15 cellular contexts compared by ENCODE assay signal in the genomic region with DNA sequence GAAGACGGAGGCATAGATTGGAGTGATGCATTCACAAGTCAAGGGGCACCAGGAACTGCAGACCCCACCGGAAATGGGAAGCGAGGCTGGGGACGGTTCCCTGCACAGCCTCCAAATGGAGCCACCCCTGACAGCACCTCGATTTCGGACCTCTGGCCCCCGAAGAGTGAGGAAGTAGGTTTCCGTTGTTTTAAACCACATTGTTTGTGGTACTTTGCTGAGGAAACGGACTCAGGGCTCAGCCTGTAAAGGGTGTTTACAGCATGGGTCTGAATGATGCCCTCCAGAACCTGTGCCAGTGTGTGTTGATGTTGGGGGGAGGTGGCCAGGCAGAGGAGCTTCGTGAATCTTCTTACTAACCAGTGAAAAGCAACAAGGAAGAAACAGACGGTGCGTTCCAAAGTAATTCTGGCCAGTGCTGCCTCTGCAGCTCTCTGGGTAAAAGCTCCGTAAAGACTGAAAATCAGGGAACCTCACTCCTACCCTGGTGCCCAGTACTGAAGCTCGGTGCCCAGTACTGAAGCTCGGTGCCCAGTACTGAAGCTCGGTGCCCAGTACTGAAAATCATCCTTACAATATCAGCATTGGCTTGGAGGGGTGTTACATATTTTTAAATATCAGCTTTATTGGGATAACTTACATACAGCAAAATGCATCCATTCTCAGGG. TPM values are rescaled to one million over a fixed set of nuclear protein-coding genes. Genes with fewer than 3 reads are reported as not detected.
A peak's percentile ranks its signal among the peaks of the same experiment; 100 is the strongest.
DNase-seq lines count a peak whose midpoint lies in the region; ATAC-seq lines count a peak whose summit lies in the region.
"Had no signal": no experiment of that assay in that cellular context is flagged by ENCODE, and none has a peak within 500 bp of the region (broad histone marks: within the 10 kb centered on the region; RNA-seq: fewer than 3 reads in every experiment).

No MANE protein-coding gene starts in this region.

- H3K27me3 Mint-ChIP-seq in activated CD8-positive, alpha-beta memory T cell treated with anti-CD3 and anti-CD28 coated beads, Interleukin-2, amount 10 ng/mL, durations not matched to agents 7 days and 5 days = no peaks in the 10 kb centered on the region
- no peaks in the 10 kb centered on the region for H3K27me3 Mint-ChIP-seq in central memory CD8-positive, alpha-beta T cell
- no peaks in the 10 kb centered on the region for H3K27me3 Mint-ChIP-seq in stimulated activated naive B cell treated with anti-CD40 and anti-IgM and Interleukin-4, amounts not matched to agents 10 μg/mL and 1 μg/mL and 100 μg/mL, for 72 hours

- H3K27ac Mint-ChIP-seq in activated CD8-positive, alpha-beta memory T cell treated with anti-CD3 and anti-CD28 coated beads, Interleukin-2, amount 10 ng/mL, durations not matched to agents 7 days and 5 days = peak overlapping the region; percentile 88
- peak overlapping the region; percentile 89 for H3K27ac Mint-ChIP-seq in central memory CD8-positive, alpha-beta T cell (ENCODE audit: low read depth)
- H3K27ac Mint-ChIP-seq in stimulated activated naive B cell treated with anti-CD40 and anti-IgM and Interleukin-4, amounts not matched to agents 10 μg/mL and 1 μg/mL and 100 μg/mL, for 72 hours = peak overlapping the region; percentile 99

- CTCF ChIA-PET in activated CD8-positive, alpha-beta memory T cell treated with anti-CD3 and anti-CD28 coated beads, Interleukin-2, amount 10 ng/mL, durations not matched to agents 7 days and 5 days (lab: Charles Lee) = interaction anchor here (0.8 to 1.5 kb wide), 5 partner anchors 20 to 49 kb away, joined by 3 to 6 read pairs (median 4); no protein-coding TSS in a partner anchor

- peaks cover 57% of the 10 kb centered on the region for H3K4me1 Mint-ChIP-seq in activated CD8-positive, alpha-beta memory T cell treated with anti-CD3 and anti-CD28 coated beads, Interleukin-2, amount 10 ng/mL, durations not matched to agents 7 days and 5 days
- peaks cover 50% of the 10 kb centered on the region for H3K4me1 Mint-ChIP-seq in central memory CD8-positive, alpha-beta T cell
- H3K4me1 Mint-ChIP-seq in stimulated activated naive B cell treated with anti-CD40 and anti-IgM and Interleukin-4, amounts not matched to agents 10 μg/mL and 1 μg/mL and 100 μg/mL, for 72 hours = peaks cover 64 to 80% of the 10 kb centered on the region in 2 donors

- no peak for ATAC-seq in activated CD8-positive, alpha-beta memory T cell treated with anti-CD3 and anti-CD28 coated beads, Interleukin-2, amount 10 ng/mL, durations not matched to agents 7 days and 5 days
- no peak for ATAC-seq in central memory CD8-positive, alpha-beta T cell (replicated peaks; ENCODE audit: extremely low read depth, poor library complexity, severe bottlenecking)
- no peak for ATAC-seq in stimulated activated naive B cell treated with anti-CD40 and anti-IgM and Interleukin-4, amounts not matched to agents 10 μg/mL and 1 μg/mL and 100 μg/mL, for 72 hours (replicated peaks)
- ATAC-seq in HG03520 (IDR thresholded peaks at IDR 0.05; ENCODE audit: unreplicated experiment) (no peak), HG02870 (IDR thresholded peaks at IDR 0.05; ENCODE audit: unreplicated experiment) (no peak), GM21717 (IDR thresholded peaks at IDR 0.05; ENCODE audit: unreplicated experiment) (no peak)
- ATAC-seq: A549, pancreas had no signal

- peaks cover 11% of the 10 kb centered on the region for H3K36me3 Mint-ChIP-seq in activated CD8-positive, alpha-beta memory T cell treated with anti-CD3 and anti-CD28 coated beads, Interleukin-2, amount 10 ng/mL, durations not matched to agents 7 days and 5 days
- H3K36me3 Mint-ChIP-seq in central memory CD8-positive, alpha-beta T cell (ENCODE audit: insufficient read depth) = peaks cover 8% of the 10 kb centered on the region
- H3K36me3 Mint-ChIP-seq in stimulated activated naive B cell treated with anti-CD40 and anti-IgM and Interleukin-4, amounts not matched to agents 10 μg/mL and 1 μg/mL and 100 μg/mL, for 72 hours = peaks cover 0 to 14% of the 10 kb centered on the region in 2 donors

- H3K9me3 Mint-ChIP-seq in activated CD8-positive, alpha-beta memory T cell treated with anti-CD3 and anti-CD28 coated beads, Interleukin-2, amount 10 ng/mL, durations not matched to agents 7 days and 5 days (ENCODE audit: low read depth) = peaks cover 2% of the 10 kb centered on the region
- no peaks in the 10 kb centered on the region for H3K9me3 Mint-ChIP-seq in central memory CD8-positive, alpha-beta T cell
- H3K9me3 Mint-ChIP-seq in stimulated activated naive B cell treated with anti-CD40 and anti-IgM and Interleukin-4, amounts not matched to agents 10 μg/mL and 1 μg/mL and 100 μg/mL, for 72 hours = no peaks in the 10 kb centered on the region

- peak overlapping the region; percentile 67 for H3K4me3 Mint-ChIP-seq in activated CD8-positive, alpha-beta memory T cell treated with anti-CD3 and anti-CD28 coated beads, Interleukin-2, amount 10 ng/mL, durations not matched to agents 7 days and 5 days
- H3K4me3 Mint-ChIP-seq in central memory CD8-positive, alpha-beta T cell = peak overlapping the region; percentile 78
- peak overlapping the region; percentile 78 to 83 for H3K4me3 Mint-ChIP-seq in stimulated activated naive B cell treated with anti-CD40 and anti-IgM and Interleukin-4, amounts not matched to agents 10 μg/mL and 1 μg/mL and 100 μg/mL, for 72 hours

- no peak for DNase-seq in activated CD8-positive, alpha-beta memory T cell treated with anti-CD3 and anti-CD28 coated beads, Interleukin-2, amount 10 ng/mL, durations not matched to agents 7 days and 5 days
- DNase-seq in activated CD8-positive, alpha-beta memory T cell treated with anti-CD3 and anti-CD28 coated beads, Interleukin-2, amount 50 U/mL, for 4 hours = no peak
- peak; percentile 9 for DNase-seq in KG1 (lab: John Stamatoyannopoulos, UW)
- DNase-seq in central memory CD8-positive, alpha-beta T cell (ENCODE audit: low spot score in 2 of 2) = no peak
- DNase-seq in stimulated activated naive B cell treated with anti-CD40 and anti-IgM and Interleukin-4, amounts not matched to agents 10 μg/mL and 1 μg/mL and 100 μg/mL, for 72 hours = no peak
- DNase-seq: activated CD4-positive, alpha-beta T cell treated with anti-CD3 and anti-CD28 coated beads for 1 hour; activated gamma-delta T cell treated with Interleukin-2 at 50 U/mL for 16 hours; DMS53; pancreas had no signal

RNA-seq across cellular contexts. Expression of gene CCR6, which starts 30.1 kb away (rescaled TPM):
- total RNA-seq in activated CD8-positive, alpha-beta memory T cell treated with anti-CD3 and anti-CD28 coated beads, Interleukin-2, amount 10 ng/mL, durations not matched to agents 7 days and 5 days = 1 to 10 TPM; 8.7 to 9.1 TPM
- total RNA-seq: cardiac septum, epithelial cell of proximal tubule had no signal
